In the genomic region with DNA sequence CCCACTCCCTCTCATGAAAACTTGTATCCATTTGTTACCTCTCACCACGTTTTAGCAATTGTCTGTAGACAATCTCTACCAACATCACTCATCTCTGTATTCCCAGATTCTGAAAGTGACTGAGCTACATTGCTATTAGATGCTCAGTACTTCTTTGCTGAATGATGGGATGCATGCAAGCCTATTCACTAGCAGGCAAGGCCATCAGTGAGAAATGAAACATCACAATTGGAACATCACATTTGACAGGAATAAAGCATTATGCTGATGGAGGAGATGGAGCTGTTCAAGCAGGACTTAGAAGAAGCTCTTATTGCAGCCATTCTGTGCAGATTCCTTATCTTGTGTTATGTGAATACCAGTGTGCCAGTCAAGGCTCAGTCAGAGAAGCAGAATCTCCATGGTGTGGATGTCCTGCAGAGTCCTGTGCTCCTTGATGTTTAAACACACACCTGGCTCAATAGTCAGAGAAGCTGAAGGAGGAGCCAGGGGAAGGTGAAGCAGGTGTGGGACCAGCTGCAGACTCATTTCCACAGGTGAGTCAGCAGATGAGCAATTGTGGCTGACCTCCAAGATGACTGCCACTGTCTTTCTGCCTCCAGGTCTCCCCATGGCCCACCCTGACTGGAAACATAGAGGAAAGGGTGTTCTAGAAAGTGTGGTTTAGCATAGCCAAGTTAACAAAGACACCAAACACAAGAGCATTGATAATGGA, we compare ENCODE assay signal across 16 cellular contexts.
DNase-seq lines count a peak whose midpoint lies in the region; ATAC-seq, FAIRE-seq and TF ChIP-seq lines count a peak whose summit lies in the region.
"Had no signal": no experiment of that assay in that cellular context is flagged by ENCODE, and none has a peak within 500 bp of the region (broad histone marks: within the 10 kb centered on the region; RNA-seq: fewer than 3 reads in every experiment).

No MANE protein-coding gene starts in this region.

- H3K27ac ChIP-seq in RWPE2 (ENCODE audit: poor library complexity, severe bottlenecking) (no peak overlapping the region), keratinocyte (ENCODE audit: control insufficient read depth, insufficient read depth, low read length) (no peak overlapping the region)

- H3K4me2 ChIP-seq in keratinocyte (ENCODE audit: control insufficient read depth, extremely low read depth, insufficient read depth, low read depth, low read length), result no peak overlapping the region

- H3K27me3 ChIP-seq in RWPE2 (ENCODE audit: insufficient read depth, poor library complexity, severe bottlenecking) (no peaks in the 10 kb centered on the region), keratinocyte (ENCODE audit: control insufficient read depth, extremely low read depth, insufficient read depth, low read length) (no peaks in the 10 kb centered on the region)

- H3K4me1 ChIP-seq in RWPE2 (ENCODE audit: insufficient read depth, poor library complexity, severe bottlenecking), result no peaks in the 10 kb centered on the region
- H3K4me1 ChIP-seq in keratinocyte (ENCODE audit: control insufficient read depth, extremely low read depth, insufficient read depth, low read length), result peaks cover 12% of the 10 kb centered on the region

- 14 to 36% methylated on average over 1 of the region's 1 CpG for WGBS in lower leg skin, 2 donors

- peak; percentile 89 for FAIRE-seq in keratinocyte (lab: Jason Lieb, UNC)
- FAIRE-seq: A204.1, GM12892, HepG2 had no signal

- TF ChIP-seq POLR2A in lower leg skin (IDR thresholded peaks at IDR 0.05), result no peak

- peak; percentile 91 for DNase-seq in DMS53 (lab: John Stamatoyannopoulos, UW)
- DNase-seq in NCI-H146 (lab: John Stamatoyannopoulos, UW), result peak; percentile 76
- DNase-seq in RWPE2 (ENCODE audit: low spot score), result no peak
- peak; percentile 42 for DNase-seq in keratinocyte (ENCODE audit: low read depth, low spot score)
- no peak for DNase-seq in lower leg skin (ENCODE audit: low spot score in 2 of 2)
- DNase-seq: C1 segment of cervical spinal cord; CD4-positive, alpha-beta T cell; DND-41; GDM1; HCEC 1CT; HFFc6 had no signal

- TF ChIP-seq CTCF in RWPE2 (IDR thresholded peaks at IDR 0.05; ENCODE audit: poor library complexity, severe bottlenecking), result no peak
- TF ChIP-seq CTCF in keratinocyte (optimal IDR thresholded peaks at IDR 0.05 in 1 of 3, IDR thresholded peaks at IDR 0.05 in 1 of 3, conservative IDR thresholded peaks at IDR 0.05 in 1 of 3; ENCODE audit: extremely low read depth in 1 of 3, insufficient read depth in 2 of 3, low read length in 3 of 3), result no peak
- TF ChIP-seq CTCF in lower leg skin (IDR thresholded peaks at IDR 0.05), result no peak

- ATAC-seq in RWPE2 (ENCODE audit: low read depth) (peak; percentile 59), GM19397 (IDR thresholded peaks at IDR 0.05; ENCODE audit: unreplicated experiment) (no peak), HG03175 (IDR thresholded peaks at IDR 0.05; ENCODE audit: unreplicated experiment) (no peak)
- ATAC-seq: HepG2 had no signal

- no peaks in the 10 kb centered on the region for H3K9me1 ChIP-seq in keratinocyte (ENCODE audit: control insufficient read depth, extremely low read depth, insufficient read depth, low read length)

- no peak overlapping the region for H3K4me3 ChIP-seq in RWPE2 (ENCODE audit: severe bottlenecking)
- H3K4me3 ChIP-seq in keratinocyte (ENCODE audit: control insufficient read depth in 2 of 3, extremely low read depth in 1 of 3, insufficient read depth in 2 of 3, low read depth in 1 of 3, low read length in 3 of 3), result no peak overlapping the region
- no peak overlapping the region for H3K4me3 ChIP-seq in lower leg skin (ENCODE audit: low read depth, poor library complexity, severe bottlenecking)

- no peaks in the 10 kb centered on the region for H4K20me1 ChIP-seq in keratinocyte (ENCODE audit: control insufficient read depth, extremely low read depth, insufficient read depth, low read length)

- H3K9ac ChIP-seq in keratinocyte (ENCODE audit: control insufficient read depth, extremely low read depth, insufficient read depth, low read length), result no peak overlapping the region

- dilution Hi-C loops in keratinocyte (cut with MboI; ENCODE audit: extremely low pct_ligation_motif_present, low sequenced_read_pairs), result no loop called here

- H3K36me3 ChIP-seq in RWPE2 (ENCODE audit: low read depth) (no peaks in the 10 kb centered on the region), keratinocyte (ENCODE audit: control insufficient read depth in 2 of 2, extremely low read depth in 1 of 2, insufficient read depth in 2 of 2, low read length in 2 of 2) (no peaks in the 10 kb centered on the region)

- intact Hi-C loops in lower leg skin (cut with DNase I; ENCODE audit: low total_unique reads), result no loop called here

- no peaks in the 10 kb centered on the region for H3K9me3 ChIP-seq in RWPE2 (ENCODE audit: severe bottlenecking)
- no peaks in the 10 kb centered on the region for H3K9me3 ChIP-seq in keratinocyte (ENCODE audit: control insufficient read depth, low read depth, low read length)

- no peaks in the 10 kb centered on the region for H3K79me2 ChIP-seq in keratinocyte (ENCODE audit: control insufficient read depth, insufficient read depth, low read length)

- no peak overlapping the region for H2AFZ ChIP-seq in keratinocyte (ENCODE audit: control insufficient read depth, low read length)

Comparison
In these comparisons a context has a peak if more than half of its experiments do, and no peak if none do; other contexts are left out.
1. DNase-seq: peak in DMS53 (single experiment), NCI-H146 (single experiment) and keratinocyte (single experiment); none in RWPE2 (single experiment) and lower leg skin (0 of 2).